ENCODE assay signal across 16 cellular contexts in the genomic region with DNA sequence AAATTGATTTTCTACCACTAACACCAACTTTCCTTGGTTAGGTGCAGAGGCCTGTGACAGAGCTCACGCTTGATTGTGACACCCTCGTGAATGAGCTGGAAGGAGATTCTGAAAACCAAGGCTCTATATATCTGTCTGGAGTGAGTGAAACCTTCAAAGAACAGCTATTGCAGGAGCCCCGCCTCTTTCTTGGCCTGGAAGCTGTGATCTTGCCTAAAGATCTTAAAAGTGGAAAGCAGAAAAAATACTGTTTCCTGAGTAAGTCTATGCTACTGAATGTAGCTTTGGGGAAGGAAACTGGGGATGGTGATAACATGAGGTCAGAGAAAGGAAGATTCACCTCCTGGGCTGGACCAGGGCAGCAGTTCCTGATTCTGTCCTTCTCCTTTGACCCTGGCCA. TPM values are rescaled to one million over a fixed set of nuclear protein-coding genes. Genes with fewer than 3 reads are reported as not detected.
A peak's percentile ranks its signal among the peaks of the same experiment; 100 is the strongest.
DNase-seq lines count a peak whose midpoint lies in the region; ATAC-seq and TF ChIP-seq lines count a peak whose summit lies in the region.
"Had no signal": no experiment of that assay in that cellular context is flagged by ENCODE, and none has a peak within 500 bp of the region (broad histone marks: within the 10 kb centered on the region; RNA-seq: fewer than 3 reads in every experiment).

No MANE protein-coding gene starts in this region.

- WGBS in trophoblast cell (ENCODE audit: extremely low coverage, insufficient coverage, insufficient read length): no CpG with 5 or more reads among the region's 3 CpGs

- H3K9ac ChIP-seq in trophoblast cell (ENCODE audit: low read length): no peak overlapping the region

- H2BK5ac ChIP-seq in trophoblast cell (ENCODE audit: low read depth, low read length, poor library complexity): no peak overlapping the region

- H2AFZ ChIP-seq in trophoblast cell (ENCODE audit: insufficient read depth, low read length, poor library complexity): no peak overlapping the region

- H3K4me2 ChIP-seq in trophoblast cell (ENCODE audit: low read length): no peak overlapping the region
- H3K4me2 ChIP-seq: A549 had no signal

- H3K4me1 Mint-ChIP-seq in activated T-helper 2 cell treated with anti-CD3 and anti-CD28 coated beads, Interferon-gamma antibody, Interleukin-2, Interleukin-4, amounts not matched to agents 10 μg/mL and 5 μg/mL and 100 μg/mL, durations not matched to agents 14 hours and 24 hours and 36 hours (ENCODE audit: low read depth): peaks cover 31% of the 10 kb centered on the region
- peaks cover 18 to 21% of the 10 kb centered on the region in 2 donors for H3K4me1 Mint-ChIP-seq in natural killer cell

- no peak overlapping the region for H3K23ac ChIP-seq in trophoblast cell (ENCODE audit: low read length)

- no peak overlapping the region for H4K12ac ChIP-seq in trophoblast cell (ENCODE audit: low read depth, low read length)

- no peaks in the 10 kb centered on the region for H3K4me1 ChIP-seq in trophoblast cell (ENCODE audit: control insufficient read depth in 1 of 2, insufficient read depth in 2 of 2, low read length in 2 of 2)
- H3K4me1 ChIP-seq: A549 had no signal

- H3K27me3 Mint-ChIP-seq in activated T-helper 2 cell treated with anti-CD3 and anti-CD28 coated beads, Interferon-gamma antibody, Interleukin-2, Interleukin-4, amounts not matched to agents 10 μg/mL and 5 μg/mL and 100 μg/mL, durations not matched to agents 14 hours and 24 hours and 36 hours (ENCODE audit: low read depth): no peaks in the 10 kb centered on the region
- no peaks in the 10 kb centered on the region for H3K27me3 Mint-ChIP-seq in natural killer cell (ENCODE audit: low read depth in 2 of 2)

- peak; percentile 27 for DNase-seq in activated CD4-positive, alpha-beta T cell treated with anti-CD3 and anti-CD28 coated beads for 48 hours
- no peak for DNase-seq in activated CD4-positive, alpha-beta T cell treated with anti-CD3 and anti-CD28 coated beads, Interleukin-2, amount 50 U/mL, for 1 hour
- DNase-seq in Kasumi-1 (lab: John Stamatoyannopoulos, UW): peak; percentile 5 to 24
- DNase-seq in activated T-helper 2 cell treated with anti-CD3 and anti-CD28 coated beads, Interferon-gamma antibody, Interleukin-2, Interleukin-4, amounts not matched to agents 10 μg/mL and 5 μg/mL and 100 μg/mL, durations not matched to agents 14 hours and 24 hours and 36 hours (ENCODE audit: low spot score): no peak
- DNase-seq in natural killer cell: no peak
- DNase-seq in G401 (ENCODE audit: low spot score): no peak
- DNase-seq in SHP77 treated with DMSO at 0.1 percent for 48 hours (lab: John Stamatoyannopoulos, UW): no peak
- DNase-seq in trophoblast cell: no peak
- DNase-seq: amniotic stem cell, MM.1S, NCI-H2171 had no signal

- no peak overlapping the region for H3K18ac ChIP-seq in trophoblast cell (ENCODE audit: low read length)

- no peak overlapping the region for H3K14ac ChIP-seq in trophoblast cell (ENCODE audit: low read length)

- H3K9me3 ChIP-seq in trophoblast cell (ENCODE audit: insufficient read depth, low read depth, low read length): no peaks in the 10 kb centered on the region
- H3K9me3 ChIP-seq: A549 had no signal

- no peak overlapping the region for H3K4me3 Mint-ChIP-seq in activated T-helper 2 cell treated with anti-CD3 and anti-CD28 coated beads, Interferon-gamma antibody, Interleukin-2, Interleukin-4, amounts not matched to agents 10 μg/mL and 5 μg/mL and 100 μg/mL, durations not matched to agents 14 hours and 24 hours and 36 hours (ENCODE audit: low read depth)
- H3K4me3 Mint-ChIP-seq in natural killer cell: peak overlapping the region; percentile 69

- in situ Hi-C loops in G401 (cut with HindIII; ENCODE audit: low sequenced_read_pairs): no loop called here

- no peak overlapping the region for H2AK5ac ChIP-seq in trophoblast cell (ENCODE audit: low read length)

- H4K91ac ChIP-seq in trophoblast cell (ENCODE audit: low read depth, low read length): no peak overlapping the region

- H3K4me3 ChIP-seq in trophoblast cell (ENCODE audit: low read depth, low read length): no peak overlapping the region
- H3K4me3 ChIP-seq: A549, coronary artery, lung, skin epidermis had no signal

- no peak overlapping the region for H3K4ac ChIP-seq in trophoblast cell (ENCODE audit: low read depth, low read length)

- intact Hi-C loops in activated T-helper 2 cell treated with anti-CD3 and anti-CD28 coated beads, Interferon-gamma antibody, Interleukin-2, Interleukin-4, amounts not matched to agents 10 μg/mL and 5 μg/mL and 100 μg/mL, durations not matched to agents 14 hours and 24 hours and 36 hours (cut with micrococcal nuclease): loop anchor here (10.0 kb wide), 1 partner anchor 310 kb away; a partner anchor contains a TSS
- intact Hi-C loops in natural killer cell (cut with micrococcal nuclease): no loop called here

- no peaks in the 10 kb centered on the region for H3K9me3 Mint-ChIP-seq in activated T-helper 2 cell treated with anti-CD3 and anti-CD28 coated beads, Interferon-gamma antibody, Interleukin-2, Interleukin-4, amounts not matched to agents 10 μg/mL and 5 μg/mL and 100 μg/mL, durations not matched to agents 14 hours and 24 hours and 36 hours
- H3K9me3 Mint-ChIP-seq in natural killer cell: no peaks in the 10 kb centered on the region

- TF ChIP-seq CTCF in natural killer cell (IDR thresholded peaks at IDR 0.05): no peak

- no peaks in the 10 kb centered on the region for H3K79me1 ChIP-seq in trophoblast cell (ENCODE audit: low read length)

- H3K36me3 ChIP-seq in trophoblast cell (ENCODE audit: control insufficient read depth in 1 of 2, insufficient read depth in 2 of 2, low read length in 2 of 2): peaks cover 0 to 2% of the 10 kb centered on the region in 2 experiments

- no peak overlapping the region for H2BK120ac ChIP-seq in trophoblast cell (ENCODE audit: insufficient read depth, low read length, poor library complexity)

- H3K27me3 ChIP-seq in trophoblast cell (ENCODE audit: insufficient read depth, low read length): no peaks in the 10 kb centered on the region

- no peaks in the 10 kb centered on the region for H3K79me2 ChIP-seq in trophoblast cell (ENCODE audit: control insufficient read depth, insufficient read depth, low read length, poor library complexity)

- no peak overlapping the region for H2BK12ac ChIP-seq in trophoblast cell (ENCODE audit: low read length)

- peaks cover 62% of the 10 kb centered on the region for H3K36me3 Mint-ChIP-seq in activated T-helper 2 cell treated with anti-CD3 and anti-CD28 coated beads, Interferon-gamma antibody, Interleukin-2, Interleukin-4, amounts not matched to agents 10 μg/mL and 5 μg/mL and 100 μg/mL, durations not matched to agents 14 hours and 24 hours and 36 hours (ENCODE audit: low read depth)
- H3K36me3 Mint-ChIP-seq in natural killer cell: no peaks in the 10 kb centered on the region

- no peak overlapping the region for H4K8ac ChIP-seq in trophoblast cell (ENCODE audit: low read depth, low read length)

- H3K27ac ChIP-seq in trophoblast cell (ENCODE audit: low read depth, low read length): no peak overlapping the region
- H3K27ac ChIP-seq: A549, coronary artery, HL-60 had no signal

- peak; percentile 29 to 54 (median 53) for ATAC-seq in natural killer cell
- ATAC-seq: A549 had no signal

- peak overlapping the region; percentile 81 for H3K27ac Mint-ChIP-seq in activated T-helper 2 cell treated with anti-CD3 and anti-CD28 coated beads, Interferon-gamma antibody, Interleukin-2, Interleukin-4, amounts not matched to agents 10 μg/mL and 5 μg/mL and 100 μg/mL, durations not matched to agents 14 hours and 24 hours and 36 hours
- peak overlapping the region; percentile 58 to 84 for H3K27ac Mint-ChIP-seq in natural killer cell

RNA-seq across cellular contexts. Expression of a gene that starts 38.3 kb away (rescaled TPM):
- total RNA-seq in activated T-helper 2 cell treated with anti-CD3 and anti-CD28 coated beads, Interferon-gamma antibody, Interleukin-2, Interleukin-4, amounts not matched to agents 10 μg/mL and 5 μg/mL and 100 μg/mL, durations not matched to agents 14 hours and 24 hours and 36 hours: 11.4 and 11.8 TPM in 2 replicates
- total RNA-seq in natural killer cell: 1 to 10 TPM; 1.5 to 6.0 (median 1.7) TPM
- total RNA-seq in G401 (2014; rRNA removed; shearing (Covaris generic)): 8.7 and 9.8 TPM in 2 replicates
- polyA plus RNA-seq in trophoblast cell (2013): 2.0 and 2.6 TPM in 2 replicates

RNA-seq across cellular contexts. Expression of a gene that starts 38.3 kb away (rescaled TPM):
- 13.2 and 14.4 TPM in 2 replicates for total RNA-seq in activated T-helper 2 cell treated with anti-CD3 and anti-CD28 coated beads, Interferon-gamma antibody, Interleukin-2, Interleukin-4, amounts not matched to agents 10 μg/mL and 5 μg/mL and 100 μg/mL, durations not matched to agents 14 hours and 24 hours and 36 hours
- total RNA-seq in natural killer cell: 1 to 10 TPM; 2.4 to 3.5 (median 2.8) TPM
- total RNA-seq in G401 (2014; rRNA removed; shearing (Covaris generic)): 12.6 and 18.0 TPM in 2 replicates
- 8.9 and 11.0 TPM in 2 replicates for polyA plus RNA-seq in trophoblast cell (2013)

RNA-seq across cellular contexts. Expression of a gene that starts 55.6 kb away (rescaled TPM):
- total RNA-seq in activated T-helper 2 cell treated with anti-CD3 and anti-CD28 coated beads, Interferon-gamma antibody, Interleukin-2, Interleukin-4, amounts not matched to agents 10 μg/mL and 5 μg/mL and 100 μg/mL, durations not matched to agents 14 hours and 24 hours and 36 hours: 17.4 and 19.2 TPM in 2 replicates
- 1 to 10 TPM; 5.3 to 9.3 (median 6.1) TPM for total RNA-seq in natural killer cell
- 3.4 and 8.6 TPM in 2 replicates for total RNA-seq in G401 (2014; rRNA removed; shearing (Covaris generic))
- polyA plus RNA-seq in trophoblast cell (2013): 7.3 and 7.9 TPM in 2 replicates

RNA-seq across cellular contexts. Expression of a gene that starts 56.0 kb away (rescaled TPM):
- 30.5 and 34.7 TPM in 2 replicates for total RNA-seq in activated T-helper 2 cell treated with anti-CD3 and anti-CD28 coated beads, Interferon-gamma antibody, Interleukin-2, Interleukin-4, amounts not matched to agents 10 μg/mL and 5 μg/mL and 100 μg/mL, durations not matched to agents 14 hours and 24 hours and 36 hours
- total RNA-seq in natural killer cell: 10 to 100 TPM; 15.3 to 25.7 (median 17.2) TPM
- 59.0 and 88.5 TPM in 2 replicates for total RNA-seq in G401 (2014; rRNA removed; shearing (Covaris generic))
- 14.8 and 16.5 TPM in 2 replicates for polyA plus RNA-seq in trophoblast cell (2013)

Comparison
In these comparisons a context has a peak if more than half of its experiments do, and no peak if none do; other contexts are left out.
1. DNase-seq: peak in activated CD4-positive, alpha-beta T cell treated with anti-CD3 and anti-CD28 coated beads for 48 hours (single experiment) and Kasumi-1 (2 of 2); none in activated CD4-positive, alpha-beta T cell treated with anti-CD3 and anti-CD28 coated beads, Interleukin-2, amount 50 U/mL, for 1 hour (single experiment), activated T-helper 2 cell treated with anti-CD3 and anti-CD28 coated beads, Interferon-gamma antibody, Interleukin-2, Interleukin-4, amounts not matched to agents 10 μg/mL and 5 μg/mL and 100 μg/mL, durations not matched to agents 14 hours and 24 hours and 36 hours (single experiment), natural killer cell (single experiment), G401 (single experiment), SHP77 treated with DMSO at 0.1 percent for 48 hours (single experiment) and trophoblast cell (0 of 2).